ENCODE assay signal across 23 cellular contexts in the genomic region with DNA sequence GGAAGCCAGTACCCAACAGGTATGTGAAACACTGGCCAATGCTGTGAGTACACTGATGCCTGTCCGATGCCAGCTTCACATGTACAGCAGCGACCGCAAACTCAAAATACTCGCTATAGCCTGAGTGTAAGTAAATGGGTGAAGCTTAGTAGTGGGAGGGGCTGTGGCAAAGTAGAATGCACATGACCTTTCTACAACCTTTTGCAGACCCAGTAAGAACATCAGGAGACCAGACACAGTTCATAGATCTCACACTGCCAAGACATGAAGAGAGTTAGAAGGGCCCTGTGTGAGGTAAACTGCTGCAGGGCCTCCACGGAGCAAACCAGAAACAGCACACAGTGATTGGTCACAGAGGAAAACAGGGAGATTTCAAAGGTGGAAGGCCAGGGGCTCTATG.
"Had no signal": no experiment of that assay in that cellular context is flagged by ENCODE, and none has a peak within 500 bp of the region (broad histone marks: within the 10 kb centered on the region; RNA-seq: fewer than 3 reads in every experiment).

No MANE protein-coding gene starts in this region.

- DNase-seq: activated CD4-positive, alpha-beta T cell treated with anti-CD3 and anti-CD28 coated beads for 1 hour; activated CD4-positive, alpha-beta T cell treated with anti-CD3 and anti-CD28 coated beads, Interleukin-2, amount 10 ng/mL, durations not matched to agents 7 days and 5 days; activated effector memory CD4-positive, alpha-beta T cell treated with anti-CD3 and anti-CD28 coated beads, Interleukin-2, amount 50 U/mL, for 16 hours; activated naive CD4-positive, alpha-beta T cell treated with anti-CD3 and anti-CD28 coated beads for 36 hours; activated T-cell treated with anti-CD3 and anti-CD28 coated beads for 4 hours; anterior cingulate cortex; effector CD8-positive, alpha-beta T cell; esophagus squamous epithelium; islet precursor cell; left ventricle myocardium inferior; mesendoderm; ovary; SK-N-SH; stimulated activated CD4-positive, alpha-beta T cell treated with anti-CD3 and anti-CD28 coated beads, Interleukin-15, amount 100 ng/mL, for 24 hours; T-helper 2 cell had no signal

- H3K27ac ChIP-seq: epithelial cell of prostate, esophagus squamous epithelium, left ventricle myocardium inferior, ovary, prostate gland, suprapubic skin, tibial nerve had no signal

- H3K4me1 ChIP-seq: esophagus squamous epithelium, left ventricle myocardium inferior, prostate gland, suprapubic skin, tibial nerve had no signal

- H3K27ac Mint-ChIP-seq: activated CD4-positive, alpha-beta T cell treated with anti-CD3 and anti-CD28 coated beads, Interleukin-2, amount 10 ng/mL, durations not matched to agents 7 days and 5 days; activated naive CD4-positive, alpha-beta T cell treated with anti-CD3 and anti-CD28 coated beads for 36 hours; activated T-helper 1 cell treated with anti-CD3 and anti-CD28 coated beads, Interleukin-12 subunit alpha, Interleukin-12 subunit beta, Interleukin-2, Interleukin-4 antibody, amounts not matched to agents 30 ng/mL and 10 ng/mL and 1 ng/mL, durations not matched to agents 14 hours and 24 hours and 36 hours; nephron had no signal

- H3K27me3 Mint-ChIP-seq: activated CD4-positive, alpha-beta T cell treated with anti-CD3 and anti-CD28 coated beads, Interleukin-2, amount 10 ng/mL, durations not matched to agents 7 days and 5 days had no signal

- H3K36me3 ChIP-seq: esophagus squamous epithelium, left ventricle myocardium inferior, ovary, prostate gland, suprapubic skin, tibial nerve had no signal

- H3K4me3 Mint-ChIP-seq: activated CD4-positive, alpha-beta T cell treated with anti-CD3 and anti-CD28 coated beads, Interleukin-2, amount 10 ng/mL, durations not matched to agents 7 days and 5 days; activated naive CD4-positive, alpha-beta T cell treated with anti-CD3 and anti-CD28 coated beads for 36 hours; activated T-helper 1 cell treated with anti-CD3 and anti-CD28 coated beads, Interleukin-12 subunit alpha, Interleukin-12 subunit beta, Interleukin-2, Interleukin-4 antibody, amounts not matched to agents 30 ng/mL and 10 ng/mL and 1 ng/mL, durations not matched to agents 14 hours and 24 hours and 36 hours; nephron had no signal

- H3K4me3 ChIP-seq: esophagus squamous epithelium, left ventricle myocardium inferior, lung, ovary, prostate gland, smooth muscle cell, suprapubic skin, tibial nerve had no signal

- H3K9ac ChIP-seq: SK-N-SH had no signal

- H3K4me2 ChIP-seq: SK-N-SH, smooth muscle cell had no signal

- H3K9me3 Mint-ChIP-seq: activated CD4-positive, alpha-beta T cell treated with anti-CD3 and anti-CD28 coated beads, Interleukin-2, amount 10 ng/mL, durations not matched to agents 7 days and 5 days; activated naive CD4-positive, alpha-beta T cell treated with anti-CD3 and anti-CD28 coated beads for 36 hours; activated T-helper 1 cell treated with anti-CD3 and anti-CD28 coated beads, Interleukin-12 subunit alpha, Interleukin-12 subunit beta, Interleukin-2, Interleukin-4 antibody, amounts not matched to agents 30 ng/mL and 10 ng/mL and 1 ng/mL, durations not matched to agents 14 hours and 24 hours and 36 hours; nephron had no signal

- H3K27me3 ChIP-seq: esophagus squamous epithelium, ovary, suprapubic skin, tibial nerve had no signal

- H3K9me3 ChIP-seq: esophagus squamous epithelium, left ventricle myocardium inferior, ovary, prostate gland, SK-N-SH, suprapubic skin, tibial nerve had no signal
